ENCODE assay signal across 25 cellular contexts in genomic region chr10:133465950-133466474, GRCh38. TPM values are rescaled to one million over a fixed set of nuclear protein-coding genes. Genes with fewer than 3 reads are reported as not detected.
"Had no signal": no experiment of that assay in that cellular context is flagged by ENCODE, and none has a peak within 500 bp of the region (broad histone marks: within the 10 kb centered on the region; RNA-seq: fewer than 3 reads in every experiment).

No MANE protein-coding gene starts in this region.

- H3K36me3 Mint-ChIP-seq: type B pancreatic cell had no signal

- H3K4me3 Mint-ChIP-seq: activated naive CD8-positive, alpha-beta T cell treated with anti-CD3 and anti-CD28 coated beads, Interleukin-2, amount 50 U/mL, for 24 hours; activated T-cell treated with anti-CD3 and anti-CD28 coated beads, Interleukin-2, amount 50 U/mL, for 72 hours; memory B cell; nephron progenitor cell; stimulated activated memory B cell treated with anti-CD40 and anti-IgM and Interleukin-4, amounts not matched to agents 10 μg/mL and 1 μg/mL and 100 μg/mL, for 72 hours; T-helper 2 cell treated with Interferon-gamma antibody and Interleukin-4, amounts not matched to agents 5 μg/mL and 100 μg/mL, for 36 hours; type B pancreatic cell had no signal

- H3K27me3 ChIP-seq: body of pancreas, cardiac muscle cell had no signal

- H3K27me3 Mint-ChIP-seq: memory B cell; stimulated activated memory B cell treated with anti-CD40 and anti-IgM and Interleukin-4, amounts not matched to agents 10 μg/mL and 1 μg/mL and 100 μg/mL, for 72 hours; type B pancreatic cell had no signal

- H3K4me1 ChIP-seq: body of pancreas, left ventricle myocardium inferior had no signal

- H3K27ac ChIP-seq: body of pancreas, cardiac muscle cell, left ventricle myocardium inferior, stomach, VCaP had no signal

- H3K4me3 ChIP-seq: body of pancreas, cardiac muscle cell, left ventricle myocardium inferior, stomach had no signal

- H3K9me3 ChIP-seq: body of pancreas, left ventricle myocardium inferior had no signal

- ATAC-seq: activated naive CD8-positive, alpha-beta T cell treated with anti-CD3 and anti-CD28 coated beads, Interleukin-2, amount 50 U/mL, for 24 hours; body of pancreas; sciatic nerve; SK-N-SH treated with all-trans-retinoic acid at 6 μM for 48 hours had no signal

- H3K4me1 Mint-ChIP-seq: activated naive CD8-positive, alpha-beta T cell treated with anti-CD3 and anti-CD28 coated beads, Interleukin-2, amount 50 U/mL, for 24 hours; memory B cell; nephron progenitor cell; stimulated activated memory B cell treated with anti-CD40 and anti-IgM and Interleukin-4, amounts not matched to agents 10 μg/mL and 1 μg/mL and 100 μg/mL, for 72 hours had no signal

- DNase-seq: activated CD4-positive, alpha-beta T cell treated with anti-CD3 and anti-CD28 coated beads, Interleukin-2, amount 50 U/mL, for 48 hours; activated CD4-positive, CD25-positive, alpha-beta regulatory T cell treated with anti-CD3 and anti-CD28 coated beads, Interleukin-2, amount 50 U/mL, for 72 hours; activated gamma-delta T cell; activated naive CD4-positive, alpha-beta T cell treated with anti-CD3 and anti-CD28 coated beads, Interleukin-2, amount 50 U/mL, for 16 hours; activated naive CD8-positive, alpha-beta T cell treated with anti-CD3 and anti-CD28 coated beads, Interleukin-2, amount 50 U/mL, for 24 hours; activated T-cell treated with anti-CD3 and anti-CD28 coated beads, Interleukin-2, amount 50 U/mL, for 72 hours; body of pancreas; dermis blood vessel endothelial cell; effector CD8-positive, alpha-beta T cell; glutamatergic neuron; hippocampal formation; kidney glomerular epithelial cell; left ventricle myocardium inferior; nephron progenitor cell; small intestine; stimulated activated CD4-positive, alpha-beta T cell treated with anti-CD3 and anti-CD28 coated beads, Interleukin-2, amount 100 ng/mL, for 24 hours had no signal

- H3K27ac Mint-ChIP-seq: activated naive CD8-positive, alpha-beta T cell treated with anti-CD3 and anti-CD28 coated beads, Interleukin-2, amount 50 U/mL, for 24 hours; activated T-cell treated with anti-CD3 and anti-CD28 coated beads, Interleukin-2, amount 50 U/mL, for 72 hours; memory B cell; nephron progenitor cell; stimulated activated memory B cell treated with anti-CD40 and anti-IgM and Interleukin-4, amounts not matched to agents 10 μg/mL and 1 μg/mL and 100 μg/mL, for 72 hours; T-helper 2 cell treated with Interferon-gamma antibody and Interleukin-4, amounts not matched to agents 5 μg/mL and 100 μg/mL, for 36 hours; type B pancreatic cell had no signal

- H3K36me3 ChIP-seq: cardiac muscle cell had no signal

RNA-seq across cellular contexts. Expression of gene SPRN, which starts 41.6 kb away (rescaled TPM):
- total RNA-seq: activated T-cell treated with anti-CD3 and anti-CD28 coated beads, Interleukin-2, amount 50 U/mL, for 72 hours; body of pancreas; left ventricle myocardium inferior; stomach had no signal
